Comparison of ENCODE assay signal across 8 cellular contexts in the genomic region with DNA sequence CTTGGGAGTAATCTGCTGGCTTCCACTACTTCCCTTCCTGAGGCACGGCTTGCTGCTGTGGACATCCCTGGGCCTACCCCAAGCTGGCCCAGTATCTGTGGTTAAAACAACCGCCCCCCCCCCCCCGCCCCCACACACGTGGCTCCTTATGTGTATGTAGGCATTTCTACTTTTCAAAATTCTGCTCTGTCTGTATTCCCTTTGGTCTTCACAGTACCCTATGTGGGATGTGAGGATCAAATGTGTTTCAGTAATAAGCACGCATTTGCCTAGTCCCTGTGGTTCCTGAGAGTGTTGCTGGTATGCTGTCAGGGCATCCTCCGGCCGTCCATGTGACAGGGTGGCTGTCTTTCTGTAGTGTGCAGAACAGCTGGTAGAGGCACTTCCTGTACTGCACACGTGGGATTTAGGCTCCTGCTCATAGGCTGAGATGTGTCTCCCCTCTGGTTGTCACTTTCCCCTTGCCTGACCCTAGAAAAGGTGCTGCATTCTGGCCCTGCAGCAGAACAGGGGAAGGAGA. TPM values are rescaled to one million over a fixed set of nuclear protein-coding genes. Genes with fewer than 3 reads are reported as not detected.
DNase-seq lines count a peak whose midpoint lies in the region; ATAC-seq, FAIRE-seq and TF ChIP-seq lines count a peak whose summit lies in the region.

No MANE protein-coding gene starts in this region.

- peaks cover 4% of the 10 kb centered on the region for H3K4me1 ChIP-seq in astrocyte (ENCODE audit: insufficient read depth, low read length)

- H4K20me1 ChIP-seq in astrocyte (ENCODE audit: insufficient read depth, low read length): no peaks in the 10 kb centered on the region

- no peak overlapping the region for H3K4me2 ChIP-seq in astrocyte (ENCODE audit: low read length)

- H3K27ac ChIP-seq in astrocyte (ENCODE audit: low read depth, low read length): no peak overlapping the region

- FAIRE-seq in astrocyte (lab: Jason Lieb, UNC): no peak

- H3K4me3 Mint-ChIP-seq in astrocyte (ENCODE audit: unreplicated experiment): peak overlapping the region; percentile 47

- H3K36me3 ChIP-seq in astrocyte (ENCODE audit: insufficient read depth, low read length): no peaks in the 10 kb centered on the region

- no peaks in the 10 kb centered on the region for H3K27me3 ChIP-seq in astrocyte (ENCODE audit: insufficient read depth, low read length)

- peaks cover 2% of the 10 kb centered on the region for H3K36me3 Mint-ChIP-seq in astrocyte (ENCODE audit: low read depth, unreplicated experiment)

- H3K9me3 Mint-ChIP-seq in astrocyte (ENCODE audit: unreplicated experiment): no peaks in the 10 kb centered on the region

- H3K79me2 ChIP-seq in astrocyte (ENCODE audit: insufficient read depth, low read length): no peaks in the 10 kb centered on the region

- H3K9ac ChIP-seq in astrocyte (ENCODE audit: low read length): no peak overlapping the region

- H2AFZ ChIP-seq in astrocyte (ENCODE audit: low read depth, low read length): no peak overlapping the region

- ATAC-seq in GM19455 (IDR thresholded peaks at IDR 0.05; ENCODE audit: unreplicated experiment) (peak; percentile 69), HG03520 (IDR thresholded peaks at IDR 0.05; ENCODE audit: unreplicated experiment) (peak; percentile 64)

- H3K27me3 Mint-ChIP-seq in astrocyte (ENCODE audit: low read depth, unreplicated experiment): no peaks in the 10 kb centered on the region

- H3K4me3 ChIP-seq in astrocyte (ENCODE audit: insufficient read depth, low read depth, low read length): no peak overlapping the region

- no peaks in the 10 kb centered on the region for H3K9me3 ChIP-seq in astrocyte (ENCODE audit: insufficient read depth, low read depth, low read length)

- peak; percentile 34 for DNase-seq in DMS53 treated with DMSO at 0.1 percent for 48 hours (lab: John Stamatoyannopoulos, UW; ENCODE audit: unreplicated experiment)
- DNase-seq in SW480 (ENCODE audit: low spot score): peak; percentile 37
- no peak for DNase-seq in astrocyte (ENCODE audit: low read depth)
- peak; percentile 58 for DNase-seq in stimulated activated CD4-positive, alpha-beta T cell treated with anti-CD3 and anti-CD28 coated beads, Interleukin-1b, Interleukin-23, amount 100 ng/mL, for 48 hours
- DNase-seq in retina: no peak
- DNase-seq in NCI-H446 (lab: John Stamatoyannopoulos, UW): no peak

- H3K4me1 Mint-ChIP-seq in astrocyte (ENCODE audit: low read depth, unreplicated experiment): peaks cover 3% of the 10 kb centered on the region

- no peak for TF ChIP-seq CTCF in astrocyte (IDR thresholded peaks at IDR 0.05; ENCODE audit: insufficient read depth, low read depth, low read length)

- H3K27ac Mint-ChIP-seq in astrocyte (ENCODE audit: unreplicated experiment): peak overlapping the region; percentile 66

RNA-seq across cellular contexts. Expression of a gene that starts 2.2 kb away (rescaled TPM):
- 1.5 and 1.6 TPM in 2 replicates for total RNA-seq in astrocyte

RNA-seq across cellular contexts. Expression of a gene that starts 24.3 kb away (rescaled TPM):
- 68.3 and 76.8 TPM in 2 replicates for total RNA-seq in astrocyte

Comparison
In these comparisons a context has a peak if more than half of its experiments do, and no peak if none do; other contexts are left out.
1. DNase-seq: peak in DMS53 treated with DMSO at 0.1 percent for 48 hours (single experiment), SW480 (single experiment) and stimulated activated CD4-positive, alpha-beta T cell treated with anti-CD3 and anti-CD28 coated beads, Interleukin-1b, Interleukin-23, amount 100 ng/mL, for 48 hours (single experiment); none in astrocyte (single experiment), retina (single experiment) and NCI-H446 (0 of 2).